In the genomic region with DNA sequence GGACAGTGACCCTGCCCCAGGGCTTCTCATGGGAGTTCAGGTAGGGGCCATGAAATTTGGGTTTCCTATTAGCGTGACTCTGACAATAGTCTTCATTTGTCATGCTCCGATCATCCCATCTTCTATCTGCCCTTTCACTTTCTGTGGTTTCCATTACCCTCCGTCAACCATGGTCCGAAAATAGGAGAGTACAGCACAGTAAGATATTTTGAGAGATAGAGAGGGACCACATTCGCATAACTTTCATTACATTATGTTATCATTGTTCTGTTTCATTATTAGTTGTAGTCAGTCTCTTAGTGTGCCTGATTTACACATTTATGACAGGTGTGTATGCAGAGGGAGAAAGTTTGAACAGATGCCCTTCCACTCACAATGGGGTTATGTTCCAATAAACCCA, we compare ENCODE assay signal across 18 cellular contexts.
DNase-seq lines count a peak whose midpoint lies in the region; ATAC-seq and TF ChIP-seq lines count a peak whose summit lies in the region.
"Had no signal": no experiment of that assay in that cellular context is flagged by ENCODE, and none has a peak within 500 bp of the region (broad histone marks: within the 10 kb centered on the region; RNA-seq: fewer than 3 reads in every experiment).

No MANE protein-coding gene starts in this region.

- peak; percentile 49 for DNase-seq in RPMI7951 (ENCODE audit: low read depth)
- DNase-seq in activated T-cell treated with anti-CD3 and anti-CD28 coated beads for 4 hours: no peak
- no peak for DNase-seq in omental fat pad (ENCODE audit: low spot score)
- no peak for DNase-seq in stimulated activated CD4-positive, alpha-beta T cell treated with anti-CD3 and anti-CD28 coated beads, Interleukin-1b, Interleukin-23, amount 100 ng/mL, for 48 hours
- DNase-seq in activated effector memory CD4-positive, alpha-beta T cell treated with anti-CD3 and anti-CD28 coated beads, Interleukin-2, amount 50 U/mL, for 16 hours: no peak
- DNase-seq: activated CD4-positive, alpha-beta T cell treated with anti-CD3 and anti-CD28 coated beads for 1 hour; activated naive CD4-positive, alpha-beta T cell treated with Interleukin-2 at 50 U/mL for 16 hours; foreskin keratinocyte; MG63; NCI-H187 treated with DMSO at 0.1 percent for 48 hours; NCI-H510A; right lobe of liver; SIG-M5; stimulated activated CD4-positive, alpha-beta T cell treated with anti-CD3 and anti-CD28 coated beads, Interleukin-2, amount 100 ng/mL, for 24 hours; testis had no signal

- no peak for TF ChIP-seq CTCF in omental fat pad (IDR thresholded peaks at IDR 0.05)

- ATAC-seq in GM18907 (IDR thresholded peaks at IDR 0.05; ENCODE audit: unreplicated experiment): peak; percentile 82
- ATAC-seq in GM21515 (IDR thresholded peaks at IDR 0.05; ENCODE audit: unreplicated experiment): peak; percentile 66
- peak; percentile 90 for ATAC-seq in HG03060 (IDR thresholded peaks at IDR 0.05; ENCODE audit: low read depth, unreplicated experiment)
- no peak for ATAC-seq in omental fat pad (ENCODE audit: low FRiP score)
- ATAC-seq: foreskin keratinocyte, right lobe of liver had no signal
